Comparison of ENCODE assay signal across 37 cellular contexts in the genomic region with DNA sequence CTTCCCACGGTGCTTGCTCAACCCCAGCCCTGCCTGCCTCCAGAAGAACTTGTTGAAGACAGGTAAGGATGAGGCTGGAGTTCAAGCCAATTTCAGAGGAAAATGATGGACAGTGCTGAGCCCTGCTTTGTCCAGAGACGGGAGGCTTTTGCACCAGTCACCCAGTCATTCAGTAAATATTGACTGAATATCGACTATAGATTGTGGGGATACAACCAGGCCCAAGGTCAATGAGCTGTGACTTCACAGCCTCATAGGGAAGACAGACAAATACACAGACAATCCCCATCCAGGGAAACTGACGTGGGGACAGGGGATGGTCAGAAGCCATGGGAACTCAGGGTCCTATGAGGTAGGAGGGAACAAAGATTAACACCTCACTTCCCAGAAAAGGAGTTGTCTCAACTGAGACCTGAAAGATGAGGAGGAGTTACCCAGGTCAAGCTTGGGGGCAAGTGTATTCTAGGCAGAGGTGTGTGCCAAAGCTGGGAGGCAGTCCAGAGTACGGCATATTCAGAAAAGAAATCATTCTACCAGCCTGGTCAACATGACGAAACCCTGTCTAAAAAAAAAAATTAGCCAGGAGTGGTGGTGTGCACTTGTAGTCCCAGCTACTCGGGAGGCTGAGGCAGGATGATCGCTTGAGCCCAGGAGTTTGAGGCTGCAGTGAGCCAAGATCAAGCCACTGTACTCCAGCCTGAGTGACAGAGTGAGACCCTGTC. TPM values are rescaled to one million over a fixed set of nuclear protein-coding genes. Genes with fewer than 3 reads are reported as not detected.
"Had no signal": no experiment of that assay in that cellular context is flagged by ENCODE, and none has a peak within 500 bp of the region (broad histone marks: within the 10 kb centered on the region; RNA-seq: fewer than 3 reads in every experiment).

No MANE protein-coding gene starts in this region.

- H3K27me3 ChIP-seq: thyroid gland had no signal

- H3K4me3 ChIP-seq: pancreas, prostate gland, skin epidermis, smooth muscle cell, spleen, stomach, thoracic aorta, thyroid gland, tibial nerve, upper lobe of left lung, uterus had no signal

- DNase-seq: naive B cell; naive thymus-derived CD8-positive, alpha-beta T cell; nephron progenitor cell; nucleus accumbens; pancreas; retina; right cardiac atrium; spleen; stimulated activated CD4-positive, alpha-beta T cell treated with anti-CD3 and anti-CD28 coated beads, Interleukin-12 subunit alpha, Interleukin-12 subunit beta, amount 100 ng/mL, for 4 hours; stimulated activated CD4-positive, alpha-beta T cell treated with anti-CD3 and anti-CD28 coated beads, Interleukin-1b, Interleukin-23, amount 100 ng/mL, for 48 hours; stimulated activated CD4-positive, alpha-beta T cell treated with anti-CD3 and anti-CD28 coated beads, Interleukin-4, amount 100 ng/mL, for 1 hour; stimulated activated CD4-positive, alpha-beta T cell treated with anti-CD3 and anti-CD28 coated beads, Interleukin-4, amount 100 ng/mL, for 4 hours; stimulated activated CD8-positive, alpha-beta memory T cell treated with anti-CD3 and anti-CD28 coated beads, Interleukin-4, amount 100 ng/mL, for 48 hours; stimulated activated naive B cell treated with anti-CD40 and anti-IgM and Interleukin-4, amounts not matched to agents 10 μg/mL and 1 μg/mL and 100 μg/mL, for 72 hours; stimulated activated naive CD4-positive, alpha-beta T cell treated with Interleukin-2 at 50 U/mL for 16 hours; stomach; thyroid gland; trophoblast cell; upper lobe of left lung; uterus had no signal

- H3K27ac ChIP-seq: neutrophil, pancreas, prostate gland, skin epidermis, spleen, stomach, thoracic aorta, thyroid gland, tibial nerve, upper lobe of left lung, uterus had no signal

- H3K36me3 ChIP-seq: neutrophil, pancreas, prostate gland, spleen, stomach, thoracic aorta, thyroid gland, tibial nerve, upper lobe of left lung, uterus had no signal

- H3K4me1 ChIP-seq: pancreas, prostate gland, uterus had no signal

- H3K9me3 ChIP-seq: neutrophil, pancreas, prostate gland, spleen, stomach, thoracic aorta, thyroid gland, tibial nerve, upper lobe of left lung, uterus had no signal

- H3K27ac Mint-ChIP-seq: naive B cell; nephron progenitor cell; stimulated activated naive B cell treated with anti-CD40 and anti-IgM and Interleukin-4, amounts not matched to agents 10 μg/mL and 1 μg/mL and 100 μg/mL, for 72 hours; stimulated activated naive CD8-positive, alpha-beta T cell treated with anti-CD3 and anti-CD28 coated beads, Interleukin-15, Interleukin-2, amounts not matched to agents 100 ng/mL and 50 ng/mL, for 24 hours had no signal

- H3K9me3 Mint-ChIP-seq: naive B cell; naive thymus-derived CD8-positive, alpha-beta T cell; natural killer cell treated with Interleukin-12 subunit alpha and Interleukin-12 subunit beta and Interleukin-15 and Interleukin-18, amount 100 ng/mL, for 72 hours; nephron progenitor cell; neural crest cell; stimulated activated naive CD8-positive, alpha-beta T cell treated with anti-CD3 and anti-CD28 coated beads, Interleukin-15, Interleukin-2, amounts not matched to agents 100 ng/mL and 50 ng/mL, for 24 hours had no signal

- H3K4me3 Mint-ChIP-seq: naive B cell; naive thymus-derived CD8-positive, alpha-beta T cell; natural killer cell treated with Interleukin-12 subunit alpha and Interleukin-12 subunit beta and Interleukin-15 and Interleukin-18, amount 100 ng/mL, for 72 hours; nephron progenitor cell; neural crest cell; stimulated activated naive B cell treated with anti-CD40 and anti-IgM and Interleukin-4, amounts not matched to agents 10 μg/mL and 1 μg/mL and 100 μg/mL, for 72 hours; stimulated activated naive CD8-positive, alpha-beta T cell treated with anti-CD3 and anti-CD28 coated beads, Interleukin-15, Interleukin-2, amounts not matched to agents 100 ng/mL and 50 ng/mL, for 24 hours had no signal

- ATAC-seq: naive thymus-derived CD8-positive, alpha-beta T cell; natural killer cell treated with Interleukin-12 subunit alpha and Interleukin-12 subunit beta and Interleukin-15 and Interleukin-18, amount 100 ng/mL, for 72 hours; pancreas; right cardiac atrium; sciatic nerve; stimulated activated naive B cell treated with anti-CD40 and anti-IgM and Interleukin-4, amounts not matched to agents 10 μg/mL and 1 μg/mL and 100 μg/mL, for 72 hours had no signal

- H3K36me3 Mint-ChIP-seq: naive B cell; natural killer cell treated with Interleukin-12 subunit alpha and Interleukin-12 subunit beta and Interleukin-15 and Interleukin-18, amount 100 ng/mL, for 72 hours had no signal

RNA-seq across cellular contexts. Expression of a gene that starts 5.9 kb away (rescaled TPM):
- total RNA-seq: naive thymus-derived CD8-positive, alpha-beta T cell; natural killer cell treated with Interleukin-12 subunit alpha and Interleukin-12 subunit beta and Interleukin-15 and Interleukin-18, amount 100 ng/mL, for 72 hours had no signal

RNA-seq across cellular contexts. Expression of a gene that starts 6.3 kb away (rescaled TPM):
- total RNA-seq: naive thymus-derived CD8-positive, alpha-beta T cell; natural killer cell treated with Interleukin-12 subunit alpha and Interleukin-12 subunit beta and Interleukin-15 and Interleukin-18, amount 100 ng/mL, for 72 hours; neural crest cell; omental fat pad; osteocyte; pancreas; posterior vena cava; prostate gland; pulmonary artery endothelial cell; right cardiac atrium; sciatic nerve; smooth muscle cell; spleen; stomach; subcutaneous adipose tissue; temporal lobe; thoracic aorta; thyroid gland; tibial nerve; upper lobe of left lung; urinary bladder; uterus had no signal

RNA-seq across cellular contexts. Expression of a gene that starts 14.4 kb away (rescaled TPM):
- total RNA-seq: naive thymus-derived CD8-positive, alpha-beta T cell; omental fat pad; posterior vena cava; right cardiac atrium; sciatic nerve; spleen; subcutaneous adipose tissue; thoracic aorta; tibial nerve had no signal
